ENCODE assay signal across 9 cellular contexts in the genomic region with DNA sequence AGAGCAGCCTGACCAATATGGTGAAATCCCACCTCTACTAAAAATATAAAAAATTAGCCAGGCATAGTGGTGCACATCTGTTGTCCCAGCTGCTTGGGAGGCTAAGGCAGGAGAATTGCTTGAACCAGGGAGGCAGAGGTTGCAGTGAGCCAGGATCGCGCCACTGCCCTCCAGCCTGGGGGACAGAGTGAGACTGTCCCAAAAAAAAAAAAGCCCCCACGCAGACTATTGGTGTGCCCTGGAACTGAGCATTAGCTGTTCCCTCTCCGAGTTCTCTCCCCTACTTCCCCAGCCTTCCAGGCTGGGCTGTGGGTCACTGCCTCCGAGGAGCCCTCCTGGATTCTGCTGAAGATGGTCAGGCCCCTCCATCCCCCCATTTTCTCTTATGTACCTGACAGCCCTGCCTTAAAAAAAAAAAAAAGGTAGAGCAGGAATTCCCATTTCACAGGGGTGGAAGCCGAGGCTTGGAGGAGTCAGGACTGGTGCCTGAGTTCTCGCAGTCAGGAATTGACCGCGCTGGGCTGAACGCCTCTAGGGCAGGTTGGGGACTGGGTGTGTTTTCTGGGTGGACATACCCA. TPM values are rescaled to one million over a fixed set of nuclear protein-coding genes. Genes with fewer than 3 reads are reported as not detected.
DNase-seq lines count a peak whose midpoint lies in the region; ATAC-seq and TF ChIP-seq lines count a peak whose summit lies in the region.
"Had no signal": no experiment of that assay in that cellular context is flagged by ENCODE, and none has a peak within 500 bp of the region (broad histone marks: within the 10 kb centered on the region; RNA-seq: fewer than 3 reads in every experiment).

No MANE protein-coding gene starts in this region.

- H3K27me3 ChIP-seq in Peyer's patch (no peaks in the 10 kb centered on the region), smooth muscle cell (ENCODE audit: low read depth) (no peaks in the 10 kb centered on the region)

- H3K27me3 Mint-ChIP-seq in dendritic cell treated with granulocyte-macrophage colony-stimulating factor and Interleukin-4, amounts not matched to agents 40 ng/mL and 50 ng/mL, for 4 days: no peaks in the 10 kb centered on the region

- H3K4me1 ChIP-seq in Peyer's patch: peaks cover 0 to 56% (median 21%) of the 10 kb centered on the region in 4 donors
- peaks cover 5% of the 10 kb centered on the region for H3K4me1 ChIP-seq in smooth muscle cell (ENCODE audit: low read depth)

- no peak overlapping the region for H3K9ac ChIP-seq in smooth muscle cell (ENCODE audit: low read depth)

- H3K27ac ChIP-seq in Peyer's patch (peak overlapping the region in 3 of 4 donors; percentile 78 to 98 (median 88)), smooth muscle cell (ENCODE audit: low read depth) (peak overlapping the region; percentile 38)

- TF ChIP-seq POLR2A in Peyer's patch (IDR thresholded peaks at IDR 0.05): no peak

- peak overlapping the region; percentile 61 for H3K27ac Mint-ChIP-seq in dendritic cell treated with granulocyte-macrophage colony-stimulating factor and Interleukin-4, amounts not matched to agents 40 ng/mL and 50 ng/mL, for 4 days

- peaks cover 66% of the 10 kb centered on the region for H3K79me2 ChIP-seq in smooth muscle cell (ENCODE audit: low read depth)

- H3K4me1 Mint-ChIP-seq in dendritic cell treated with granulocyte-macrophage colony-stimulating factor and Interleukin-4, amounts not matched to agents 40 ng/mL and 50 ng/mL, for 4 days (ENCODE audit: low read depth): peaks cover 69% of the 10 kb centered on the region

- peaks cover 51% of the 10 kb centered on the region for H4K20me1 ChIP-seq in smooth muscle cell (ENCODE audit: low read depth)

- TF ChIP-seq CTCF in Peyer's patch (IDR thresholded peaks at IDR 0.05): no peak
- TF ChIP-seq CTCF in smooth muscle cell (IDR thresholded peaks at IDR 0.05; ENCODE audit: borderline replicate concordance, insufficient read depth, poor library complexity, severe bottlenecking): no peak

- peak overlapping the region; percentile 31 for H3K4me2 ChIP-seq in smooth muscle cell

- H3F3A ChIP-seq in smooth muscle cell (ENCODE audit: low read depth): peaks cover 10% of the 10 kb centered on the region

- H3K9me3 Mint-ChIP-seq in dendritic cell treated with granulocyte-macrophage colony-stimulating factor and Interleukin-4, amounts not matched to agents 40 ng/mL and 50 ng/mL, for 4 days: no peaks in the 10 kb centered on the region

- 86% methylated on average over 10 of the region's 10 CpGs for whole genome bisulfite sequencing in smooth muscle cell (ENCODE audit: low lambda C conversion rate)

- intact Hi-C loops in dendritic cell treated with granulocyte-macrophage colony-stimulating factor and Interleukin-4, amounts not matched to agents 40 ng/mL and 50 ng/mL, for 4 days (cut with micrococcal nuclease): no loop called here
- intact Hi-C loops in left cardiac atrium (cut with DNase I): no loop called here

- H3K9me3 ChIP-seq in Peyer's patch (no peaks in the 10 kb centered on the region), smooth muscle cell (replicated peaks; ENCODE audit: low read depth) (no peaks in the 10 kb centered on the region)

- H3K4me3 Mint-ChIP-seq in dendritic cell treated with granulocyte-macrophage colony-stimulating factor and Interleukin-4, amounts not matched to agents 40 ng/mL and 50 ng/mL, for 4 days: peak overlapping the region; percentile 26

- DNase-seq in Peyer's patch (no peak), smooth muscle cell (lab: John Stamatoyannopoulos, UW; ENCODE audit: unreplicated experiment) (no peak), left cardiac atrium (no peak)
- DNase-seq: NCI-H2081, occipital lobe, SIG-M5 had no signal

- ATAC-seq in HG03460 (IDR thresholded peaks at IDR 0.05; ENCODE audit: unreplicated experiment) (no peak), HG02970 (IDR thresholded peaks at IDR 0.05; ENCODE audit: low FRiP score, unreplicated experiment) (no peak), left cardiac atrium (no peak)

- peaks cover 0 to 3% (median 0%) of the 10 kb centered on the region in 3 donors for H3K36me3 ChIP-seq in Peyer's patch
- H3K36me3 ChIP-seq in smooth muscle cell (ENCODE audit: low read depth): no peaks in the 10 kb centered on the region

- H2AFZ ChIP-seq in smooth muscle cell (ENCODE audit: low read depth): no peak overlapping the region

- peaks cover 60% of the 10 kb centered on the region for H3K36me3 Mint-ChIP-seq in dendritic cell treated with granulocyte-macrophage colony-stimulating factor and Interleukin-4, amounts not matched to agents 40 ng/mL and 50 ng/mL, for 4 days (ENCODE audit: low read depth)

- H3K4me3 ChIP-seq in Peyer's patch: peak overlapping the region in 1 of 4 donors; percentile 10
- H3K4me3 ChIP-seq in smooth muscle cell: no peak overlapping the region

RNA-seq across cellular contexts. Expression of gene ADAT3, which starts 1.9 kb away (rescaled TPM):
- total RNA-seq in Peyer's patch (10 to 100 TPM; 18.2 to 33.3 (median 23.8) TPM), smooth muscle cell (0.49 and 0.58 TPM in 2 replicates), left cardiac atrium (1 to 10 TPM; 2.3 to 3.0 TPM)
- 2.0 and 4.8 TPM in 2 replicates for polyA plus RNA-seq in smooth muscle cell

RNA-seq across cellular contexts. Expression of gene SCAMP4, which starts 1.9 kb away (rescaled TPM):
- total RNA-seq in Peyer's patch (10 to 100 TPM; 45.4 to 62.6 (median 57.0) TPM), smooth muscle cell (72.6 and 96.9 TPM in 2 replicates), left cardiac atrium (10 to 100 TPM; 21.4 to 22.8 TPM)
- 54.5 and 74.1 TPM in 2 replicates for polyA plus RNA-seq in smooth muscle cell

RNA-seq across cellular contexts. Expression of gene ABHD17A, which starts 21.8 kb away (rescaled TPM):
- 10 to 100 TPM; 52.0 to 95.9 (median 68.4) TPM for total RNA-seq in Peyer's patch
- total RNA-seq in smooth muscle cell: 42.9 and 49.2 TPM in 2 replicates
- 98.3 and 106 TPM in 2 replicates for polyA plus RNA-seq in smooth muscle cell
- total RNA-seq in left cardiac atrium: 10 to 100 TPM; 60.8 to 66.1 TPM

RNA-seq across cellular contexts. Expression of gene CSNK1G2, which starts 33.9 kb away (rescaled TPM):
- total RNA-seq in Peyer's patch (100 to 1,000 TPM in 2 of 4 donors, 10 to 100 TPM in 2; 54.5 to 250 (median 103) TPM), smooth muscle cell (47.5 and 53.5 TPM in 2 replicates), left cardiac atrium (10 to 100 TPM; 28.0 to 34.6 TPM)
- 74.9 and 86.1 TPM in 2 replicates for polyA plus RNA-seq in smooth muscle cell

RNA-seq across cellular contexts. Expression of gene KLF16, which starts 43.7 kb away (rescaled TPM):
- total RNA-seq in Peyer's patch (10 to 100 TPM; 10.3 to 18.2 (median 14.8) TPM), smooth muscle cell (4.3 and 5.8 TPM in 2 replicates), left cardiac atrium (10 to 100 TPM in 1 of 2 donors, 1 to 10 TPM in 1; 9.9 to 12.9 TPM)
- polyA plus RNA-seq in smooth muscle cell: 15.4 and 16.7 TPM in 2 replicates

Comparison
In these comparisons a context has a peak if more than half of its experiments do, and no peak if none do; other contexts are left out.
1. RNA of gene ADAT3, which starts 1.9 kb away (total RNA-seq): 18.2 to 33.3 TPM in Peyer's patch; 2.3 to 3.0 TPM in left cardiac atrium and 0.49 to 0.58 TPM in smooth muscle cell; every median in the first group is over 4 times any median in the second.